ENCODE assay signal across 10 cellular contexts in the genomic region with DNA sequence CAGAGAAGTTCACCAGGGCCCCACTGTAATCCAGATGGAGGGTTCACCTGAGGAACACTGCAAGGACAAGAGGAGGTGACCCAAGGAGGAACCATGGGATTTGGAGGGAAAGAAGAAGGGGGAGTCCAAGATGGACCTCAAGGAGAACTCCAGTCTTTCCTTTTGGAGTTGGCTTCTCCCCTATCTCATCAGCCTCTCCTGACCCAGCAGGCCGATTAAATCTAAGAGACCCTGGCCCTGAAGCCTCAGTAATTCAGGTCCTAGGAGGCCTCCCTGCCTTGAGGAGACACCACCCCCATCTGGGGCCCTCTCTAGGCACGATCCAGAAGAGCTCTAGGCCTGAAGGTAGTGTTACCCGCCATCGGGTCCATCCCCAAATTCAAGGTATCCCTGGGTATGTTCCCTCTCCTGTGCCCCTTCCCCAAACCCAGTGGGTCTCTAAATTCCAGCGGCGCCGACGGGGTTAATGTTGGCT. TPM values are rescaled to one million over a fixed set of nuclear protein-coding genes. Genes with fewer than 3 reads are reported as not detected.
DNase-seq lines count a peak whose midpoint lies in the region; ATAC-seq, FAIRE-seq and TF ChIP-seq lines count a peak whose summit lies in the region.
"Had no signal": no experiment of that assay in that cellular context is flagged by ENCODE, and none has a peak within 500 bp of the region (broad histone marks: within the 10 kb centered on the region; RNA-seq: fewer than 3 reads in every experiment).

No MANE protein-coding gene starts in this region.

- FAIRE-seq in GM12878 (lab: Jason Lieb, UNC) = no peak
- FAIRE-seq: RCC 7860 had no signal

- POLR2A ChIA-PET in MCF 10A (lab: Yijun Ruan, JAX) (no interaction called here), GM12878 (lab: Charles Lee) (no interaction called here)

- H3K4me1 ChIP-seq in breast epithelium (no peaks in the 10 kb centered on the region), GM12878 (ENCODE audit: control insufficient read depth, insufficient read depth, low read length) (no peaks in the 10 kb centered on the region; the same call in 1 of the 2 replicates), mononuclear cell (ENCODE audit: insufficient read depth, low read length) (peaks cover 75% of the 10 kb centered on the region), tibial nerve (peaks cover 0 to 29% (median 10%) of the 10 kb centered on the region in 4 donors)

- TF ChIP-seq EP300 in GM12878 (IDR thresholded peaks at IDR 0.05; ENCODE audit: borderline replicate concordance in 1 of 2, control insufficient read depth in 1 of 2, low read depth in 2 of 2, low read length in 2 of 2) (no peak), tibial nerve (IDR thresholded peaks at IDR 0.05) (no peak)

- TF ChIP-seq POLR2A in breast epithelium (IDR thresholded peaks at IDR 0.05) = no peak
- TF ChIP-seq POLR2A in GM12878 (IDR thresholded peaks at IDR 0.05; ENCODE audit: low read depth, low read length) = no peak
- no peak for TF ChIP-seq POLR2A in tibial nerve (IDR thresholded peaks at IDR 0.05)

- peaks cover 4% of the 10 kb centered on the region for H3K36me3 Mint-ChIP-seq in MCF 10A (ENCODE audit: insufficient read depth, unreplicated experiment)

- ATAC-seq in GM12878 = no peak

- TF ChIP-seq RAD21 in GM12878 (IDR thresholded peaks at IDR 0.05; ENCODE audit: insufficient read depth, low read depth, low read length) = no peak

- H3K36me3 ChIP-seq in breast epithelium (no peaks in the 10 kb centered on the region), GM12878 (ENCODE audit: control insufficient read depth in 2 of 2, insufficient read depth in 2 of 2, low read length in 1 of 2) (no peaks in the 10 kb centered on the region), tibial nerve (no peaks in the 10 kb centered on the region)

- intact Hi-C loops in breast epithelium (cut with DNase I; ENCODE audit: low total_unique reads) (no loop called here), MCF 10A (cut with micrococcal nuclease) (no loop called here), GM12878 (cut with micrococcal nuclease; ENCODE audit: unreplicated experiment) (no loop called here)

- peaks cover 32% of the 10 kb centered on the region for H3K27me3 Mint-ChIP-seq in MCF 10A (ENCODE audit: insufficient read depth, unreplicated experiment)

- RAD21 ChIA-PET in GM12878 (lab: Charles Lee; ENCODE audit: unreplicated experiment) = interaction anchor here (0.7 kb wide), 1 partner anchor 23 kb away, joined by 4 read pairs; no protein-coding TSS in a partner anchor

- SMC1A ChIA-PET in GM12878 (lab: Charles Lee; ENCODE audit: uncharacterized antibody, unreplicated experiment) = no interaction called here

- no peak overlapping the region for H3K27ac Mint-ChIP-seq in MCF 10A (ENCODE audit: low read depth, unreplicated experiment)

- peaks cover 0 to 18% of the 10 kb centered on the region in 2 donors for H3K27me3 ChIP-seq in breast epithelium
- peaks cover 17 to 30% of the 10 kb centered on the region in 2 experiments for H3K27me3 ChIP-seq in GM12878 (replicated peaks in 1 of 2; ENCODE audit: control insufficient read depth in 2 of 2, insufficient read depth in 2 of 2, low read length in 1 of 2)
- H3K27me3 ChIP-seq in mononuclear cell (ENCODE audit: insufficient read depth, low read length) = peaks cover 43% of the 10 kb centered on the region
- peaks cover 0 to 78% of the 10 kb centered on the region in 2 donors for H3K27me3 ChIP-seq in tibial nerve

- H3K9me3 Mint-ChIP-seq in MCF 10A (ENCODE audit: unreplicated experiment) = no peaks in the 10 kb centered on the region

- CTCF ChIA-PET in MCF 10A (lab: Yijun Ruan, JAX) = interaction anchor here (0.5 to 1.9 kb wide), 4 partner anchors 10 to 215 kb away, joined by 3 to 5 read pairs (median 4); no protein-coding TSS in a partner anchor
- CTCF ChIA-PET in GM12878 (lab: Yijun Ruan, JAX) = interaction anchor here (1.6 kb wide), 1 partner anchor 23 kb away, joined by 4 read pairs; no protein-coding TSS in a partner anchor

- H4K20me1 ChIP-seq in GM12878 (ENCODE audit: control insufficient read depth, insufficient read depth) = no peaks in the 10 kb centered on the region

- peaks cover 26% of the 10 kb centered on the region for H3K4me1 Mint-ChIP-seq in MCF 10A (ENCODE audit: insufficient read depth, unreplicated experiment)

- no peak for DNase-seq in breast epithelium (ENCODE audit: low spot score in 2 of 2)
- no peak for DNase-seq in MCF 10A (ENCODE audit: unreplicated experiment)
- no peak for DNase-seq in GM12878 (ENCODE audit: low read depth, low spot score)
- no peak for DNase-seq in tibial nerve (ENCODE audit: low spot score in 2 of 2)
- DNase-seq in stimulated activated CD4-positive, alpha-beta T cell treated with anti-CD3 and anti-CD28 coated beads, Interleukin-15, amount 100 ng/mL, for 24 hours = no peak
- DNase-seq in cortex of kidney (lab: John Stamatoyannopoulos, UW) = no peak
- no peak for DNase-seq in GM19240 (ENCODE audit: insufficient read length, low spot score)
- DNase-seq: NCI-H187 had no signal

- TF ChIP-seq CTCF in breast epithelium (IDR thresholded peaks at IDR 0.05) (no peak), MCF 10A (IDR thresholded peaks at IDR 0.05; ENCODE audit: unreplicated experiment) (no peak), GM12878 (IDR thresholded peaks at IDR 0.05 in 2 of 3, conservative IDR thresholded peaks at IDR 0.05 in 1 of 3; ENCODE audit: control insufficient read depth in 2 of 3, extremely low read depth in 1 of 3, insufficient read depth in 1 of 3, low read depth in 3 of 3, low read length in 3 of 3) (no peak), tibial nerve (IDR thresholded peaks at IDR 0.05) (no peak)

- no peaks in the 10 kb centered on the region for H3K79me2 ChIP-seq in GM12878 (ENCODE audit: control insufficient read depth, insufficient read depth, low read length)

- WGBS in GM12878 (ENCODE audit: insufficient coverage, insufficient replicate concordance, low lambda C conversion rate, missing lambda C conversion rate) = 9% methylated on average over 8 of the region's 8 CpGs
- WGBS in tibial nerve, 2 donors = 16 to 20% methylated on average over 7 to 8 of the region's 8 CpGs

- no peak overlapping the region for H2AFZ ChIP-seq in GM12878 (ENCODE audit: control insufficient read depth, low read depth, low read length)

- H3K27ac ChIP-seq in breast epithelium = no peak overlapping the region
- H3K27ac ChIP-seq in GM12878 (ENCODE audit: control insufficient read depth, insufficient read depth) = no peak overlapping the region
- H3K27ac ChIP-seq in tibial nerve = no peak overlapping the region

- H3K9me3 ChIP-seq in breast epithelium (no peaks in the 10 kb centered on the region), GM12878 (replicated peaks; ENCODE audit: control insufficient read depth, insufficient read depth, low read length) (no peaks in the 10 kb centered on the region), mononuclear cell (ENCODE audit: low read depth, low read length) (no peaks in the 10 kb centered on the region), tibial nerve (no peaks in the 10 kb centered on the region)

- no peak overlapping the region for H3K4me3 Mint-ChIP-seq in MCF 10A (ENCODE audit: unreplicated experiment)

- BruUV-seq in MCF 10A (replicated peaks; lab: Mats Ljungman, UMichigan) = no TSS peak
- no TSS peak for BruUV-seq in GM12878 (replicated peaks; lab: Mats Ljungman, UMichigan)

- H3K9ac ChIP-seq in GM12878 (ENCODE audit: control insufficient read depth, insufficient read depth, low read length) = no peak overlapping the region

- in situ Hi-C loops in GM12878 (cut with MboI) = no loop called here

- H3K4me3 ChIP-seq in breast epithelium (peak overlapping the region; percentile 38 to 65 (median 53)), GM12878 (no peak overlapping the region), mononuclear cell (ENCODE audit: low read length) (peak overlapping the region; percentile 33), tibial nerve (peak overlapping the region; percentile 5 to 49 (median 34))

- no peak overlapping the region for H3K4me2 ChIP-seq in GM12878 (ENCODE audit: control insufficient read depth, insufficient read depth)

RNA-seq across cellular contexts. Expression of a gene that starts 15.1 kb away (rescaled TPM):
- total RNA-seq in breast epithelium (10 to 100 TPM; 42.3 to 46.5 (median 46.2) TPM), MCF 10A (2022) (52.8 and 57.9 TPM in 2 replicates), GM12878 (2014; rRNA removed) (59.0 and 67.4 TPM in 2 replicates), GM12878 (2014; rRNA removed; fragmentation: Illumina TruSeq; extraction: Trizol) (17.5 and 22.3 TPM in 2 replicates), GM12878 (2021) (69.3 and 78.4 TPM in 2 replicates), mononuclear cell (90.6 TPM), tibial nerve (100 to 1,000 TPM in 1 of 4 donors, 10 to 100 TPM in 3; 41.2 to 105 (median 49.6) TPM)
- 125 and 130 TPM in 2 replicates for total RNA-seq in GM12878 (2013; cell fraction: nucleolus; rRNA removed)
- polyA plus RNA-seq in GM12878 (2011; ENCODE audit: low read depth) = 16.5 TPM
- polyA plus RNA-seq in GM12878 (2011; rRNA removed) (16.5 and 35.2 TPM in 2 replicates), GM12878 (2014; fragmentation: Illumina TruSeq; extraction: Trizol) (8.3 and 29.0 TPM in 2 replicates), GM12878 (2014; fragmentation: Nextera tagmentation; extraction: Ambion mirVana) (1 to 10 TPM in 1 of 2 experiments, under 1 TPM in 1; 0.50 to 1.6 TPM), GM12878 (2014; rRNA removed) (68.4 and 78.5 TPM in 2 replicates), GM12878 (2016; fragmentation: Nextera tagmentation; extraction: Ambion mirVana) (10 to 100 TPM; 43.7 to 44.6 TPM)
- polyA plus RNA-seq in GM12878 (2011; cell fraction: cytosol; rRNA removed) = 68.4 and 86.8 TPM in 2 replicates
- polyA plus RNA-seq in GM12878 (2011; cell fraction: nucleus; rRNA removed) = 403 and 444 TPM in 2 replicates
- 43.3 and 52.1 TPM in 2 replicates for polyA plus RNA-seq in GM12878 (2012)
- polyA minus RNA-seq in GM12878 (2011; rRNA and poly(A)+ RNA removed) = 36.9 and 81.4 TPM in 2 replicates
- polyA minus RNA-seq in GM12878 (2011; cell fraction: cytosol; rRNA and poly(A)+ RNA removed) = 26.5 and 41.5 TPM in 2 replicates
- polyA minus RNA-seq in GM12878 (2011; cell fraction: nucleus; rRNA and poly(A)+ RNA removed) = 67.3 and 115 TPM in 2 replicates

RNA-seq across cellular contexts. Expression of a gene that starts 49.3 kb away (rescaled TPM):
- total RNA-seq in breast epithelium (100 to 1,000 TPM in 1 of 3 donors, 10 to 100 TPM in 2; 20.5 to 115 (median 54.7) TPM), MCF 10A (2022) (0.49 and 1.8 TPM in 2 replicates), GM12878 (2014; rRNA removed) (6.9 and 8.5 TPM in 2 replicates), GM12878 (2014; rRNA removed; fragmentation: Illumina TruSeq; extraction: Trizol) (4.7 and 5.5 TPM in 2 replicates), GM12878 (2021) (11.2 and 12.8 TPM in 2 replicates), mononuclear cell (1.5 TPM), tibial nerve (100 to 1,000 TPM in 1 of 4 donors, 10 to 100 TPM in 3; 48.1 to 107 (median 57.3) TPM)
- 9.0 and 12.6 TPM in 2 replicates for total RNA-seq in GM12878 (2013; cell fraction: nucleolus; rRNA removed)
- polyA plus RNA-seq in GM12878 (2011; ENCODE audit: low read depth) = 7.4 TPM
- polyA plus RNA-seq in GM12878 (2011; rRNA removed) (2.6 and 3.8 TPM in 2 replicates), GM12878 (2014; fragmentation: Illumina TruSeq; extraction: Trizol) (3.0 and 12.3 TPM in 2 replicates), GM12878 (2014; fragmentation: Nextera tagmentation; extraction: Ambion mirVana) (1 to 10 TPM in 1 of 2 experiments, under 1 TPM in 1; 0.77 to 2.3 TPM), GM12878 (2014; rRNA removed) (12.6 and 17.8 TPM in 2 replicates), GM12878 (2016; fragmentation: Nextera tagmentation; extraction: Ambion mirVana) (10 to 100 TPM; 11.8 to 13.7 TPM)
- polyA plus RNA-seq in GM12878 (2011; cell fraction: cytosol; rRNA removed) = 9.0 and 10.2 TPM in 2 replicates
- polyA plus RNA-seq in GM12878 (2011; cell fraction: nucleus; rRNA removed) = 4.6 and 4.7 TPM in 2 replicates
- 6.1 and 9.0 TPM in 2 replicates for polyA plus RNA-seq in GM12878 (2012)
- 1.4 and 1.5 TPM in 2 replicates for polyA minus RNA-seq in GM12878 (2011; rRNA and poly(A)+ RNA removed)
- polyA minus RNA-seq in GM12878 (2011; cell fraction: cytosol; rRNA and poly(A)+ RNA removed) = 2.5 TPM in 1 of 2 replicates, not detected in the other
- 0.48 and 1.3 TPM in 2 replicates for polyA minus RNA-seq in GM12878 (2011; cell fraction: nucleus; rRNA and poly(A)+ RNA removed)

RNA-seq across cellular contexts. Expression of a gene that starts 54.7 kb away (rescaled TPM):
- 1 to 10 TPM; 1.6 to 5.1 (median 2.0) TPM for total RNA-seq in breast epithelium
- not detected in 2 replicates for total RNA-seq in MCF 10A (2022)
- total RNA-seq in GM12878 (2013; cell fraction: nucleolus; rRNA removed) = 3.5 and 4.3 TPM in 2 replicates
- 0.11 and 1.2 TPM in 2 replicates for total RNA-seq in GM12878 (2014; rRNA removed)
- total RNA-seq in GM12878 (2014; rRNA removed; fragmentation: Illumina TruSeq; extraction: Trizol) = 0.04 TPM in 1 of 2 replicates, not detected in the other
- total RNA-seq in GM12878 (2021) = 1.0 and 1.4 TPM in 2 replicates
- 0.91 TPM for polyA plus RNA-seq in GM12878 (2011; ENCODE audit: low read depth)
- 0.18 and 0.26 TPM in 2 replicates for polyA plus RNA-seq in GM12878 (2011; rRNA removed)
- polyA plus RNA-seq in GM12878 (2011; cell fraction: cytosol; rRNA removed) = 0.20 and 0.30 TPM in 2 replicates
- polyA plus RNA-seq in GM12878 (2011; cell fraction: nucleus; rRNA removed) = 0.37 and 0.75 TPM in 2 replicates
- 2.7 and 3.3 TPM in 2 replicates for polyA plus RNA-seq in GM12878 (2012)
- 0.25 and 0.28 TPM in 2 replicates for polyA plus RNA-seq in GM12878 (2014; fragmentation: Illumina TruSeq; extraction: Trizol)
- under 1 TPM; 0.03 to 0.13 TPM for polyA plus RNA-seq in GM12878 (2014; fragmentation: Nextera tagmentation; extraction: Ambion mirVana)
- 0.20 and 0.28 TPM in 2 replicates for polyA plus RNA-seq in GM12878 (2014; rRNA removed)
- polyA plus RNA-seq in GM12878 (2016; fragmentation: Nextera tagmentation; extraction: Ambion mirVana) = under 1 TPM; 0.24 to 0.27 TPM
- 0.31 and 0.37 TPM in 2 replicates for polyA minus RNA-seq in GM12878 (2011; rRNA and poly(A)+ RNA removed)
- 0.94 and 2.4 TPM in 2 replicates for polyA minus RNA-seq in GM12878 (2011; cell fraction: cytosol; rRNA and poly(A)+ RNA removed)
- 0.36 and 0.67 TPM in 2 replicates for polyA minus RNA-seq in GM12878 (2011; cell fraction: nucleus; rRNA and poly(A)+ RNA removed)
- total RNA-seq in mononuclear cell = 0.10 TPM
- total RNA-seq in tibial nerve = 1 to 10 TPM; 2.0 to 6.9 (median 3.4) TPM

RNA-seq across cellular contexts. Expression of a gene that starts 59.4 kb away (rescaled TPM):
- total RNA-seq in breast epithelium (1 to 10 TPM in 1 of 3 donors, under 1 TPM in 1, not detected in 1; 0.66 to 1.1 TPM), MCF 10A (2022) (not detected in 2 replicates), GM12878 (2014; rRNA removed) (0.23 TPM in 1 of 2 replicates, not detected in the other), GM12878 (2014; rRNA removed; fragmentation: Illumina TruSeq; extraction: Trizol) (not detected in 2 replicates), GM12878 (2021) (0.13 TPM in 1 of 2 replicates, not detected in the other), mononuclear cell (1.3 TPM), tibial nerve (1 to 10 TPM in 1 of 4 donors, not detected in 3; 1.2 TPM)
- not detected in 2 replicates for total RNA-seq in GM12878 (2013; cell fraction: nucleolus; rRNA removed)
- polyA plus RNA-seq in GM12878 (2011; ENCODE audit: low read depth) = 0.17 TPM
- polyA plus RNA-seq in GM12878 (2011; rRNA removed) (not detected in 2 replicates), GM12878 (2014; fragmentation: Illumina TruSeq; extraction: Trizol) (0.12 TPM in 1 of 2 replicates, not detected in the other), GM12878 (2014; fragmentation: Nextera tagmentation; extraction: Ambion mirVana) (not detected), GM12878 (2014; rRNA removed) (not detected in 2 replicates), GM12878 (2016; fragmentation: Nextera tagmentation; extraction: Ambion mirVana) (not detected)
- polyA plus RNA-seq in GM12878 (2011; cell fraction: cytosol; rRNA removed) = 0.04 and 0.05 TPM in 2 replicates
- 0.13 TPM in 1 of 2 replicates, not detected in the other for polyA plus RNA-seq in GM12878 (2011; cell fraction: nucleus; rRNA removed)
- 0.11 and 0.16 TPM in 2 replicates for polyA plus RNA-seq in GM12878 (2012)
- not detected in 2 replicates for polyA minus RNA-seq in GM12878 (2011; rRNA and poly(A)+ RNA removed)
- not detected in 2 replicates for polyA minus RNA-seq in GM12878 (2011; cell fraction: cytosol; rRNA and poly(A)+ RNA removed)
- not detected in 2 replicates for polyA minus RNA-seq in GM12878 (2011; cell fraction: nucleus; rRNA and poly(A)+ RNA removed)
